ENCODE assay signal across 18 cellular contexts in the genomic region with DNA sequence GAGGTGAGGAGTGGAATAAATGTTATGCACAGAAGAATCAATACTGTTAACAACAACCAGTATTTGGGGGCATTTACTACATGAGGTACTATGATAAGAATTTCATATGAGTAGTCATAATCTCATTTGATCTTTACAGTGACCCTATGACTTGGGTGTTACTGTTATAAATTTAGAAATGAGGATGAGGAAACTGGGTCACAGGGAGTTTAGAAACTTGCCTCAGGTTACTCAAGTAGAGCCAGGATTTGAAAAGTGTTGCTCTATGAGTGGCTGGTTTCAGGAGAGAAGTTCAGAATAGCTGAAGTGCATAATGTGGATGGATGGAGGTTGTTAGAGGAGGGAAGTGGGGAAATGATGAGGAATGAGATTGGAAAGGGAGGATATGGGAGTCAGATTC. TPM values are rescaled to one million over a fixed set of nuclear protein-coding genes. Genes with fewer than 3 reads are reported as not detected.
"Had no signal": no experiment of that assay in that cellular context is flagged by ENCODE, and none has a peak within 500 bp of the region (broad histone marks: within the 10 kb centered on the region; RNA-seq: fewer than 3 reads in every experiment).

No MANE protein-coding gene starts in this region.

- H3K9me3 Mint-ChIP-seq: activated naive CD4-positive, alpha-beta T cell treated with anti-CD3 and anti-CD28 coated beads, Interleukin-2, amount 50 U/mL, for 24 hours; activated T-cell treated with anti-CD3 and anti-CD28 coated beads, Interleukin-2, amount 50 U/mL, for 4 hours; natural killer cell had no signal

- H3K4me3 Mint-ChIP-seq: activated naive CD4-positive, alpha-beta T cell treated with anti-CD3 and anti-CD28 coated beads, Interleukin-2, amount 50 U/mL, for 24 hours; activated T-cell treated with anti-CD3 and anti-CD28 coated beads, Interleukin-2, amount 50 U/mL, for 4 hours; natural killer cell had no signal

- H3K9ac ChIP-seq: parathyroid adenoma had no signal

- DNase-seq: activated CD4-positive, alpha-beta T cell treated with anti-CD3 and anti-CD28 coated beads for 1 hour; activated CD4-positive, alpha-beta T cell treated with anti-CD3 and anti-CD28 coated beads, Interleukin-2, amount 50 U/mL, for 48 hours; activated effector memory CD4-positive, alpha-beta T cell treated with anti-CD3 and anti-CD28 coated beads, Interleukin-2, amount 50 U/mL, for 16 hours; activated T-cell treated with anti-CD3 and anti-CD28 coated beads, Interleukin-2, amount 50 U/mL, for 4 hours; hippocampal formation; kidney glomerular epithelial cell; mesendoderm; natural killer cell; retina; stimulated activated naive CD4-positive, alpha-beta T cell; T-helper 9 cell; tibial artery had no signal

- H3K27ac ChIP-seq: cardiac muscle cell, neutrophil, parathyroid adenoma, tibial artery, VCaP had no signal

- H3K79me2 ChIP-seq: parathyroid adenoma had no signal

- FAIRE-seq: urothelium cell line had no signal

- H3K9me3 ChIP-seq: neutrophil, tibial artery had no signal

- H3K27ac Mint-ChIP-seq: activated naive CD4-positive, alpha-beta T cell treated with anti-CD3 and anti-CD28 coated beads, Interleukin-2, amount 50 U/mL, for 24 hours; natural killer cell had no signal

- ATAC-seq: activated T-cell treated with anti-CD3 and anti-CD28 coated beads, Interleukin-2, amount 50 U/mL, for 4 hours; natural killer cell had no signal

- H3K36me3 ChIP-seq: cardiac muscle cell, neutrophil, tibial artery had no signal

- H3K36me3 Mint-ChIP-seq: activated naive CD4-positive, alpha-beta T cell treated with anti-CD3 and anti-CD28 coated beads, Interleukin-2, amount 50 U/mL, for 24 hours; natural killer cell had no signal

- H3K4me1 Mint-ChIP-seq: activated naive CD4-positive, alpha-beta T cell treated with anti-CD3 and anti-CD28 coated beads, Interleukin-2, amount 50 U/mL, for 24 hours had no signal

- H3K27me3 ChIP-seq: cardiac muscle cell, neutrophil, tibial artery had no signal

- H3K4me1 ChIP-seq: parathyroid adenoma, tibial artery had no signal

- H3K4me3 ChIP-seq: cardiac muscle cell, tibial artery had no signal

- H2AFZ ChIP-seq: parathyroid adenoma had no signal

RNA-seq across cellular contexts. Expression of a gene that starts 16.6 kb away (rescaled TPM):
- total RNA-seq: natural killer cell had no signal
